30 cellular contexts compared by ENCODE assay signal in genomic region chr5:151228986-151229385, GRCh38.
"Had no signal": no experiment of that assay in that cellular context is flagged by ENCODE, and none has a peak within 500 bp of the region (broad histone marks: within the 10 kb centered on the region; RNA-seq: fewer than 3 reads in every experiment).

No MANE protein-coding gene starts in this region.

- H2AFZ ChIP-seq: parathyroid adenoma had no signal

- H3K27ac ChIP-seq: neutrophil, ovary, parathyroid adenoma, psoas muscle, right lobe of liver, thoracic aorta, thyroid gland, upper lobe of right lung had no signal

- DNase-seq: naive thymus-derived CD8-positive, alpha-beta T cell; nephron progenitor cell; nucleus accumbens; ovary; posterior cingulate gyrus; psoas muscle; right cardiac atrium; right lobe of liver; sigmoid colon; small intestine; stimulated activated CD4-positive, alpha-beta T cell treated with anti-CD3 and anti-CD28 coated beads, Interleukin-15, amount 100 ng/mL, for 24 hours; stimulated activated CD4-positive, alpha-beta T cell treated with anti-CD3 and anti-CD28 coated beads, Interleukin-2, amount 100 ng/mL, for 24 hours; stimulated activated CD4-positive, alpha-beta T cell treated with anti-CD3 and anti-CD28 coated beads, Interleukin-2, amount 100 ng/mL, for 48 hours; stimulated activated CD4-positive, alpha-beta T cell treated with anti-CD3 and anti-CD28 coated beads, Interleukin-4, amount 100 ng/mL, for 24 hours; stimulated activated naive B cell treated with anti-CD40 and anti-IgM and Interleukin-4, amounts not matched to agents 10 μg/mL and 1 μg/mL and 100 μg/mL, for 72 hours; stimulated activated naive CD4-positive, alpha-beta T cell treated with Interleukin-2 at 50 U/mL for 16 hours; stomach; thyroid gland; upper lobe of right lung; uterus had no signal

- H3K9ac ChIP-seq: parathyroid adenoma had no signal

- H3K4me3 ChIP-seq: ovary, psoas muscle, right lobe of liver, sigmoid colon, stomach, thoracic aorta, thyroid gland, tibial nerve, upper lobe of right lung, uterus had no signal

- H3K27ac Mint-ChIP-seq: natural killer cell treated with Interleukin-12 subunit alpha and Interleukin-12 subunit beta and Interleukin-15 and Interleukin-18, amount 100 ng/mL, for 72 hours; nephron progenitor cell; progenitor cell of endocrine pancreas; stimulated activated effector memory CD8-positive, alpha-beta T cell treated with anti-CD3 and anti-CD28 coated beads, Interleukin-12 subunit alpha, Interleukin-12 subunit beta, amount 100 ng/mL, for 72 hours; stimulated activated naive B cell treated with anti-CD40 and anti-IgM and Interleukin-4, amounts not matched to agents 10 μg/mL and 1 μg/mL and 100 μg/mL, for 72 hours; stimulated activated naive CD8-positive, alpha-beta T cell treated with anti-CD3 and anti-CD28 coated beads, Interleukin-15, Interleukin-2, amounts not matched to agents 100 ng/mL and 50 ng/mL, for 24 hours; type B pancreatic cell had no signal

- H3K4me1 ChIP-seq: uterus had no signal

- ATAC-seq: naive thymus-derived CD8-positive, alpha-beta T cell; natural killer cell treated with Interleukin-12 subunit alpha and Interleukin-12 subunit beta and Interleukin-15 and Interleukin-18, amount 100 ng/mL, for 72 hours; psoas muscle; right cardiac atrium; right lobe of liver; stimulated activated effector memory CD8-positive, alpha-beta T cell treated with anti-CD3 and anti-CD28 coated beads, Interleukin-12 subunit alpha, Interleukin-12 subunit beta, amount 100 ng/mL, for 72 hours; stimulated activated naive B cell treated with anti-CD40 and anti-IgM and Interleukin-4, amounts not matched to agents 10 μg/mL and 1 μg/mL and 100 μg/mL, for 72 hours; upper lobe of right lung had no signal

- H3K9me3 ChIP-seq: neutrophil, ovary, psoas muscle, right lobe of liver, sigmoid colon, stomach, thoracic aorta, thyroid gland, tibial nerve, upper lobe of right lung, uterus had no signal

- H3K36me3 ChIP-seq: neutrophil, ovary, right lobe of liver, sigmoid colon, stomach, thoracic aorta, thyroid gland, tibial nerve, upper lobe of right lung, uterus had no signal

- H3K9me3 Mint-ChIP-seq: naive thymus-derived CD8-positive, alpha-beta T cell; natural killer cell treated with Interleukin-12 subunit alpha and Interleukin-12 subunit beta and Interleukin-15 and Interleukin-18, amount 100 ng/mL, for 72 hours; nephron progenitor cell; neural crest cell; stimulated activated effector memory CD8-positive, alpha-beta T cell treated with anti-CD3 and anti-CD28 coated beads, Interleukin-12 subunit alpha, Interleukin-12 subunit beta, amount 100 ng/mL, for 72 hours; stimulated activated naive B cell treated with anti-CD40 and anti-IgM and Interleukin-4, amounts not matched to agents 10 μg/mL and 1 μg/mL and 100 μg/mL, for 72 hours; stimulated activated naive CD8-positive, alpha-beta T cell treated with anti-CD3 and anti-CD28 coated beads, Interleukin-15, Interleukin-2, amounts not matched to agents 100 ng/mL and 50 ng/mL, for 24 hours; type B pancreatic cell had no signal

- H3K36me3 Mint-ChIP-seq: naive thymus-derived CD8-positive, alpha-beta T cell; natural killer cell treated with Interleukin-12 subunit alpha and Interleukin-12 subunit beta and Interleukin-15 and Interleukin-18, amount 100 ng/mL, for 72 hours; stimulated activated effector memory CD8-positive, alpha-beta T cell treated with anti-CD3 and anti-CD28 coated beads, Interleukin-12 subunit alpha, Interleukin-12 subunit beta, amount 100 ng/mL, for 72 hours; stimulated activated naive B cell treated with anti-CD40 and anti-IgM and Interleukin-4, amounts not matched to agents 10 μg/mL and 1 μg/mL and 100 μg/mL, for 72 hours; type B pancreatic cell had no signal

- H3K4me3 Mint-ChIP-seq: naive thymus-derived CD8-positive, alpha-beta T cell; natural killer cell treated with Interleukin-12 subunit alpha and Interleukin-12 subunit beta and Interleukin-15 and Interleukin-18, amount 100 ng/mL, for 72 hours; nephron progenitor cell; neural crest cell; stimulated activated effector memory CD8-positive, alpha-beta T cell treated with anti-CD3 and anti-CD28 coated beads, Interleukin-12 subunit alpha, Interleukin-12 subunit beta, amount 100 ng/mL, for 72 hours; stimulated activated naive B cell treated with anti-CD40 and anti-IgM and Interleukin-4, amounts not matched to agents 10 μg/mL and 1 μg/mL and 100 μg/mL, for 72 hours; stimulated activated naive CD8-positive, alpha-beta T cell treated with anti-CD3 and anti-CD28 coated beads, Interleukin-15, Interleukin-2, amounts not matched to agents 100 ng/mL and 50 ng/mL, for 24 hours; type B pancreatic cell had no signal

- H3K27me3 ChIP-seq: neutrophil, ovary, right lobe of liver, sigmoid colon, stomach, thyroid gland, tibial nerve, upper lobe of right lung, uterus had no signal

- H3K27me3 Mint-ChIP-seq: naive thymus-derived CD8-positive, alpha-beta T cell; stimulated activated naive B cell treated with anti-CD40 and anti-IgM and Interleukin-4, amounts not matched to agents 10 μg/mL and 1 μg/mL and 100 μg/mL, for 72 hours; stimulated activated naive CD8-positive, alpha-beta T cell treated with anti-CD3 and anti-CD28 coated beads, Interleukin-15, Interleukin-2, amounts not matched to agents 100 ng/mL and 50 ng/mL, for 24 hours; type B pancreatic cell had no signal
